ENCODE assay signal across 8 cellular contexts in the genomic region with DNA sequence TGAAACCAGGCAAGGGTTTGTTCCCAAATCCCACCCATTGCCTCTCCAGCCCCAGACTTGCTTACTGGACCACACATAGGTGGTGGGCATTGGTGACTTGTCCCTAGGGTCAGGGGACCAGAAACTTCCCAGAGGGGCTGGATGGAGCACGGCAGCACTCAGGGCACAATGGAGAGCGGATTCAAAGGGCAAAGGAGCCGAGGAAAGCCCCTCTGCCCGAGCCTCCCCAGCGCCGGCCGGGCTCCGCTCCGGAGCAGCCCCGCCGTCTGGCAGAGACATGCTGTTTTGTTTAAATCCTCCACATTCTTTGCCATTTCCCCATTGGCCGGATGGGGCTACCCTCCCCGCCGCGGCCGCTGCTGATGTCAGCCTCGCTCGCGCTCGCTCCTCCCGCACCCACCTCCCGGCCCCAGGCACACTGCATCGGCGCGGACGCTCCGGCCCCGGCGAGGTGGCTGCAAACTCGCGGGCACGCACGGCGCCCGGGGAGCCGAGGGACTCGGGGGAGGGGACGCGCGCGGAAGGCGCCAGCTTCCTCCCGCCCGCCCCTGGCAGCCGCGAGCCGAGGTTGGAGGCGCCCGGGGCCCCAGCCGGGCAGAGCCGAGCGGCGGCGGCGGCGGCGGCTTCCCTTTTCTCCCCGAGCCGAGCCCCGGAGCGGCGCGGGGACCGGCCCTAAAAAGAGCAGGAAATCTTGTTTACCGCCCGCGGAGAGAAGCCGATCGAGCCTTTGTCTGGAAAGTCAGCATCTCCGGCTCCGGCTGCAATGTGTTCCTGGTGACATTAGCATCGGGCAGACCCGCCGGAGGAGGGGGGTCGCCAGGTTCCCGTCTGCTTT. TPM values are rescaled to one million over a fixed set of nuclear protein-coding genes. Genes with fewer than 3 reads are reported as not detected.
DNase-seq lines count a peak whose midpoint lies in the region; ATAC-seq and TF ChIP-seq lines count a peak whose summit lies in the region.

TSS of gene PITPNC1 (plus strand) at position 390 of the 835 bp plus-strand sequence.

- no peaks in the 10 kb centered on the region for H3K27me3 ChIP-seq in body of pancreas

- intact Hi-C loops in body of pancreas (cut with DNase I) = loop anchor here (10.0 kb wide), 1 partner anchor 318 kb away; no protein-coding TSS in a partner anchor

- H3K9me3 ChIP-seq in body of pancreas = no peaks in the 10 kb centered on the region

- ATAC-seq in HG02973 (IDR thresholded peaks at IDR 0.05; ENCODE audit: unreplicated experiment) (peak; percentile 58), body of pancreas (peak; percentile 83)

- H3K4me3 ChIP-seq in body of pancreas = peak within 1 kb of the TSS; percentile 61 to 72
- H3K4me3 ChIP-seq in iPS-11a (ENCODE audit: low read depth, low read length) = peak within 1 kb of the TSS; percentile 84
- H3K4me3 ChIP-seq in skeletal muscle cell (ENCODE audit: low read depth, low read length) = peak within 1 kb of the TSS; percentile 81

- DNase-seq in DMS79 treated with DMSO at 0.1 percent for 48 hours (lab: John Stamatoyannopoulos, UW) (peak; percentile 25), DMS79 (lab: John Stamatoyannopoulos, UW) (no peak), NCI-H2107 treated with DMSO at 0.1 percent for 48 hours (lab: John Stamatoyannopoulos, UW; ENCODE audit: unreplicated experiment) (peak; percentile 24), UCSD-AML1 (lab: John Stamatoyannopoulos, UW; ENCODE audit: unreplicated experiment) (peak; percentile 73), body of pancreas (peak; percentile 88 to 92 (median 90)), skeletal muscle cell (ENCODE audit: low read depth) (peak; percentile 62)

- no peaks in the 10 kb centered on the region for H3K36me3 ChIP-seq in body of pancreas (replicated peaks in 1 of 2; ENCODE audit: insufficient read depth in 1 of 2, low read depth in 2 of 2)

- peaks cover 35% of the 10 kb centered on the region for H3K4me1 ChIP-seq in body of pancreas

- TF ChIP-seq POLR2A in body of pancreas (IDR thresholded peaks at IDR 0.05) = peak; percentile 92 to 96 (median 94)

- peak in 1 of 7 experiments; percentile 29 for TF ChIP-seq CTCF in body of pancreas (IDR thresholded peaks at IDR 0.05)

- WGBS in body of pancreas, 2 donors = 0 to 2% methylated on average over 8 to 63 of the region's 76 CpGs

- peak within 1 kb of the TSS; percentile 93 to 98 (median 96) for H3K27ac ChIP-seq in body of pancreas

RNA-seq across cellular contexts. Expression of gene PITPNC1, which starts in this region (rescaled TPM):
- total RNA-seq in body of pancreas = 10 to 100 TPM; 11.9 to 17.5 TPM
